ENCODE assay signal across 19 cellular contexts in the genomic region with DNA sequence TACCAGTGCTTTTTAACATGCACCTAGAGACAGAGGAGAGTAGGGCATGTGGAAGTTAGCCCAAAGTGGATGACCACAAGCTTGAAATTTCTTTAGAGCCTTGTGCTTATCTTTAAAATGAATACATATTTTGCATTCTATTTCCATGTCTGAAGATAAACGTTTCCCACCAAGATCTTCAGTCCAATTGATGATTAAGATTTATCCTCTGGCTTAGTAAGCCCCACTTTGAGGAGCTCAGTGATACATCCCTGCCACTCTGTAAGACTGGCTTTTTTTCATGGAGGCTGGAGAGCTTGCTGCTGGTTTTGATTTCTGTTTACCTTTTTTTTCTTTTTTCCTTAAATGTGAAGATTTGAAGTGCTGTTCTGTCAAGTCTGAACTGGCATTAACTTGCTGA. TPM values are rescaled to one million over a fixed set of nuclear protein-coding genes. Genes with fewer than 3 reads are reported as not detected.
A peak's percentile ranks its signal among the peaks of the same experiment; 100 is the strongest.
DNase-seq lines count a peak whose midpoint lies in the region; ATAC-seq and TF ChIP-seq lines count a peak whose summit lies in the region.
"Had no signal": no experiment of that assay in that cellular context is flagged by ENCODE, and none has a peak within 500 bp of the region (broad histone marks: within the 10 kb centered on the region; RNA-seq: fewer than 3 reads in every experiment).

No MANE protein-coding gene starts in this region.

- no peak overlapping the region for H3K4me2 ChIP-seq in PC-3 (ENCODE audit: low read length)
- H3K4me2 ChIP-seq: BLaER1 treated with 17β-estradiol and CSF1 and Interleukin-3, amounts not matched to agents 10 nM and 100 nM had no signal

- no peaks in the 10 kb centered on the region for H4K20me1 ChIP-seq in PC-3 (ENCODE audit: low read length)
- H4K20me1 ChIP-seq: BLaER1 treated with 17β-estradiol and CSF1 and Interleukin-3, amounts not matched to agents 10 nM and 100 nM had no signal

- POLR2A ChIA-PET in PC-3 (lab: Charles Lee; ENCODE audit: unreplicated experiment) = no interaction called here

- H3K27ac ChIP-seq in left ventricle myocardium inferior (replicated peaks) (peak overlapping the region; percentile 32), heart right ventricle (peak overlapping the region in 3 of 10 donors; percentile 14 to 49 (median 28)), aorta (ENCODE audit: low read depth in 1 of 2, low read length in 2 of 2) (peak overlapping the region; percentile 48 to 70), PC-3 (ENCODE audit: low read length) (no peak overlapping the region)
- H3K27ac ChIP-seq: BLaER1 treated with 17β-estradiol and CSF1 and Interleukin-3, amounts not matched to agents 10 nM and 100 nM had no signal

- TF ChIP-seq CTCF in left ventricle myocardium inferior (IDR thresholded peaks at IDR 0.05; ENCODE audit: borderline replicate concordance) = no peak
- no peak for TF ChIP-seq CTCF in heart right ventricle (IDR thresholded peaks at IDR 0.05)
- peak; percentile 31 for TF ChIP-seq CTCF in fibroblast of the aortic adventitia (IDR thresholded peaks at IDR 0.05; ENCODE audit: insufficient read depth, low read length)
- no peak for TF ChIP-seq CTCF in PC-3 (conservative IDR thresholded peaks at IDR 0.05; ENCODE audit: low read depth, low read length)

- intact Hi-C loops in left ventricle myocardium inferior (cut with micrococcal nuclease) = no loop called here
- intact Hi-C loops in heart right ventricle (cut with DNase I) = no loop called here
- intact Hi-C loops in sciatic nerve (cut with DNase I) = no loop called here
- intact Hi-C loops in aorta (cut with DNase I) = loop anchor here in 1 of 2 donors (5.0 kb wide), 1 partner anchor 110 kb away; no protein-coding TSS in a partner anchor
- intact Hi-C loops in PC-3 (cut with micrococcal nuclease) = no loop called here

- no peaks in the 10 kb centered on the region for H3K9me2 ChIP-seq in PC-3 (replicated peaks; ENCODE audit: low read length)

- WGBS in heart right ventricle, 2 donors = 45 to 58% methylated on average over 1 of the region's 1 CpG
- WGBS in aorta, 2 donors = 3 to 14% methylated on average over 1 of the region's 1 CpG

- ATAC-seq in heart right ventricle (no peak), sciatic nerve (peak; percentile 25), aorta (ENCODE audit: low FRiP score) (no peak), PC-3 (no peak)
- ATAC-seq: activated CD4-positive, CD25-positive, alpha-beta regulatory T cell treated with anti-CD3 and anti-CD28 coated beads, Interleukin-2, amount 50 U/mL, for 24 hours; right cardiac atrium had no signal

- no peak for DNase-seq in left ventricle myocardium inferior
- no peak for DNase-seq in heart right ventricle
- DNase-seq in fibroblast of the aortic adventitia (ENCODE audit: low read depth) = peak; percentile 69
- no peak for DNase-seq in sciatic nerve (ENCODE audit: low spot score)
- DNase-seq in aorta = no peak
- no peak for DNase-seq in PC-3
- no peak for DNase-seq in dedifferentiated amniotic fluid mesenchymal stem cell (ENCODE audit: extremely low spot score)
- DNase-seq in superior temporal gyrus (ENCODE audit: extremely low spot score) = no peak
- DNase-seq: 8988T; activated naive CD4-positive, alpha-beta T cell treated with Interleukin-2 at 50 U/mL for 16 hours; DMS153; mesendoderm; NCI-H1930; NCI-H524; right cardiac atrium; SIG-M5; stimulated activated CD4-positive, alpha-beta T cell treated with anti-CD3 and anti-CD28 coated beads, Interleukin-2, amount 100 ng/mL, for 24 hours had no signal

- no TSS peak for BruUV-seq in PC-3 (replicated peaks; lab: Mats Ljungman, UMichigan)

- no peaks in the 10 kb centered on the region for H3F3A ChIP-seq in PC-3 (ENCODE audit: low read length, unreplicated experiment)

- H3K79me2 ChIP-seq in PC-3 (ENCODE audit: low read length) = no peaks in the 10 kb centered on the region

- no peak overlapping the region for H3K4me3 ChIP-seq in left ventricle myocardium inferior
- H3K4me3 ChIP-seq in heart right ventricle = no peak overlapping the region
- no peak overlapping the region for H3K4me3 ChIP-seq in fibroblast of the aortic adventitia (ENCODE audit: low read depth, low read length)
- H3K4me3 ChIP-seq in aorta (ENCODE audit: low read length in 2 of 2) = no peak overlapping the region
- H3K4me3 ChIP-seq in PC-3 (ENCODE audit: low read length) = no peak overlapping the region
- H3K4me3 ChIP-seq: BLaER1 treated with 17β-estradiol and CSF1 and Interleukin-3, amounts not matched to agents 10 nM and 100 nM had no signal

- H3K27me3 ChIP-seq in left ventricle myocardium inferior (ENCODE audit: low read depth) = no peaks in the 10 kb centered on the region
- no peaks in the 10 kb centered on the region for H3K27me3 ChIP-seq in heart right ventricle
- H3K27me3 ChIP-seq in aorta (ENCODE audit: control insufficient read depth in 1 of 2, insufficient read depth in 2 of 2, low read length in 1 of 2) = no peaks in the 10 kb centered on the region
- H3K27me3 ChIP-seq in PC-3 (ENCODE audit: low read length) = no peaks in the 10 kb centered on the region
- H3K27me3 ChIP-seq: BLaER1 treated with 17β-estradiol and CSF1 and Interleukin-3, amounts not matched to agents 10 nM and 100 nM had no signal

- H3K4me1 ChIP-seq in left ventricle myocardium inferior = peaks cover 22% of the 10 kb centered on the region
- peaks cover 0 to 34% (median 4%) of the 10 kb centered on the region in 9 donors for H3K4me1 ChIP-seq in heart right ventricle
- peaks cover 1 to 2% of the 10 kb centered on the region in 2 donors for H3K4me1 ChIP-seq in aorta (ENCODE audit: control insufficient read depth in 1 of 2, insufficient read depth in 2 of 2, low read length in 2 of 2)
- H3K4me1 ChIP-seq in PC-3 (ENCODE audit: insufficient read depth, low read length) = peaks cover 12% of the 10 kb centered on the region
- H3K4me1 ChIP-seq: BLaER1 treated with 17β-estradiol and CSF1 and Interleukin-3, amounts not matched to agents 10 nM and 100 nM had no signal

- no peak overlapping the region for H2AFZ ChIP-seq in PC-3 (ENCODE audit: low read length)

- H3K36me3 ChIP-seq in left ventricle myocardium inferior = peaks cover 81% of the 10 kb centered on the region
- peaks cover 0 to 98% (median 39%) of the 10 kb centered on the region in 9 donors for H3K36me3 ChIP-seq in heart right ventricle
- H3K36me3 ChIP-seq in aorta (ENCODE audit: control insufficient read depth in 1 of 2, insufficient read depth in 2 of 2, low read length in 1 of 2) = peaks cover 2 to 5% of the 10 kb centered on the region in 2 donors
- peaks cover 56% of the 10 kb centered on the region for H3K36me3 ChIP-seq in PC-3 (ENCODE audit: low read depth, low read length)
- H3K36me3 ChIP-seq: BLaER1 treated with 17β-estradiol and CSF1 and Interleukin-3, amounts not matched to agents 10 nM and 100 nM had no signal

- no peaks in the 10 kb centered on the region for H3K9me3 ChIP-seq in left ventricle myocardium inferior (replicated peaks)
- H3K9me3 ChIP-seq in heart right ventricle = no peaks in the 10 kb centered on the region
- H3K9me3 ChIP-seq in aorta (ENCODE audit: control insufficient read depth, low read length) = no peaks in the 10 kb centered on the region
- H3K9me3 ChIP-seq in PC-3 (ENCODE audit: low read length) = no peaks in the 10 kb centered on the region
- H3K9me3 ChIP-seq: BLaER1 treated with 17β-estradiol and CSF1 and Interleukin-3, amounts not matched to agents 10 nM and 100 nM had no signal

- no peak overlapping the region for H3K9ac ChIP-seq in PC-3 (ENCODE audit: low read length)
- H3K9ac ChIP-seq: BLaER1 treated with 17β-estradiol and CSF1 and Interleukin-3, amounts not matched to agents 10 nM and 100 nM had no signal

- CTCF ChIA-PET in PC-3 (lab: Charles Lee) = no interaction called here

RNA-seq across cellular contexts. Expression of a gene that starts 54.1 kb away (rescaled TPM):
- total RNA-seq in left ventricle myocardium inferior (24.6 TPM), heart right ventricle (10 to 100 TPM; 29.1 to 47.3 (median 35.3) TPM), fibroblast of the aortic adventitia (ENCODE audit: low replicate concordance) (13.5 and 23.5 TPM in 2 replicates), sciatic nerve (42.3 TPM), aorta (10 to 100 TPM; 30.6 to 44.7 TPM), PC-3 (2014; rRNA removed) (33.6 and 38.8 TPM in 2 replicates)
- polyA plus RNA-seq in heart right ventricle (10 to 100 TPM; 10.7 to 13.3 TPM), aorta (10 to 100 TPM; 22.5 to 34.6 TPM)
